In the genomic region with DNA sequence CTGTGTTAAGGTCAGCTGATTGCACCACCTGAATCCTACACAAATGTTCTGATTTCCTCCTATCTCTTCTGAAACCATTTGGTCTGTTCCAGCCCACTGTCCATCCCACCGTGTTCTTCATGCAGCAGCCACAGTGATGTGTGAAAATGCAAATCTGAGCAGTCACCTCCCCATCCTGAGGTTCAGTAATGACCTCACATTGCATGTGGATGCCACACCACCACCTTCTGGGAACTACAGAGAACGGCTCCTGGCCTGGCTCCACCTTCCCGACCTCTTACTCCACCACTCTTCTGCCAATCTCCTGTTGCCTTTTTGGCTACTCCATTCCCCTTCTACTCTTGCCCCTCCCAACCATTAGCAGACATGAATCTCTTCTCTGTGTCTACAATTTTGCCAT, we compare ENCODE assay signal across 10 cellular contexts.
DNase-seq lines count a peak whose midpoint lies in the region; ATAC-seq and FAIRE-seq lines count a peak whose summit lies in the region.
"Had no signal": no experiment of that assay in that cellular context is flagged by ENCODE, and none has a peak within 500 bp of the region (broad histone marks: within the 10 kb centered on the region; RNA-seq: fewer than 3 reads in every experiment).

No MANE protein-coding gene starts in this region.

- FAIRE-seq in frontal cortex (lab: Jason Lieb, UNC), result no peak

- peak; percentile 83 for ATAC-seq in GM19397 (IDR thresholded peaks at IDR 0.05; ENCODE audit: unreplicated experiment)
- ATAC-seq in HG03342 (IDR thresholded peaks at IDR 0.05; ENCODE audit: unreplicated experiment), result peak; percentile 87

- peak; percentile 74 for DNase-seq in cerebellum (ENCODE audit: low spot score)
- peak; percentile 14 for DNase-seq in stimulated activated CD8-positive, alpha-beta memory T cell treated with anti-CD3 and anti-CD28 coated beads, Interleukin-4, amount 100 ng/mL, for 48 hours
- DNase-seq in frontal cortex (ENCODE audit: low spot score in 2 of 2), result no peak
- no peak for DNase-seq in NCI-H128 (lab: John Stamatoyannopoulos, UW; ENCODE audit: unreplicated experiment)
- no peak for DNase-seq in NCI-H2227 treated with DMSO at 0.1 percent for 48 hours (lab: John Stamatoyannopoulos, UW)
- DNase-seq: amygdala; immature natural killer cell; stimulated activated CD4-positive, alpha-beta T cell treated with anti-CD3 and anti-CD28 coated beads, Interleukin-4, amount 100 ng/mL, for 4 hours had no signal

Comparison
In these comparisons a context has a peak if more than half of its experiments do, and no peak if none do; other contexts are left out.
1. DNase-seq: peak in cerebellum (single experiment) and stimulated activated CD8-positive, alpha-beta memory T cell treated with anti-CD3 and anti-CD28 coated beads, Interleukin-4, amount 100 ng/mL, for 48 hours (single experiment); none in frontal cortex (0 of 2), NCI-H128 (single experiment) and NCI-H2227 treated with DMSO at 0.1 percent for 48 hours (single experiment).